ENCODE assay signal across 11 cellular contexts in genomic region chr10:116864436-116864835, GRCh38. TPM values are rescaled to one million over a fixed set of nuclear protein-coding genes. Genes with fewer than 3 reads are reported as not detected.
"Had no signal": no experiment of that assay in that cellular context is flagged by ENCODE, and none has a peak within 500 bp of the region (broad histone marks: within the 10 kb centered on the region; RNA-seq: fewer than 3 reads in every experiment).

No MANE protein-coding gene starts in this region.

- ATAC-seq: HCT116 had no signal

- DNase-seq: GM23248, GOT3, H7, H9, HCEC 1CT, HFFc6 had no signal

- H3K4me2 ChIP-seq: GM23338 had no signal

- H3K9me3 ChIP-seq: HAP-1 had no signal

- H3K36me3 ChIP-seq: HAP-1 had no signal

- FAIRE-seq: H1, H54 had no signal

- H3K4me1 ChIP-seq: HAP-1 had no signal

- H2AFZ ChIP-seq: GM23248 had no signal

- H3K4me3 ChIP-seq: GM23248, GM23338, HAP-1 had no signal

- H3K9ac ChIP-seq: GM23248 had no signal

- H3K27ac ChIP-seq: GM23248 had no signal

RNA-seq across cellular contexts. Expression of gene ENO4, which starts 15.1 kb away (rescaled TPM):
- total RNA-seq: H1, HFFc6 had no signal
